Comparison of ENCODE assay signal across 15 cellular contexts in the genomic region with DNA sequence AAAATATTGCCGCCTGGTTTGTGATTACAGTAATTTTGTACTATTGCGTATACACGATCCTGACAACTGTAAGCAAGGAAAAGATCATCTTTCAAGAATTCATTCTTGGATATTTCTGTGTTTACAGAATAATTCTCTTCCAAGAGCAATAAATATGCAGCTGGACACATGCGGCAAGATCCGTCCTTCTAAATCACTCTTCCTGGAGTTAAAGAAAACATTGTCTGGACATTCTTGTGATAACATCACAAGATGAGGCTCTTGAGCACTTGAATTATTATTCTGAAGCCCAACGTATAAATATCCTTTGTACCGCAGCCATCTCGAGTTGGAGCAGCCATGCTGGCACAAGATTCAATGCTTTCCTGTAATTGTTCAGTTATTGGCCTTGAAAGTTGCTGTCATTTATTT. TPM values are rescaled to one million over a fixed set of nuclear protein-coding genes. Genes with fewer than 3 reads are reported as not detected.
DNase-seq lines count a peak whose midpoint lies in the region; ATAC-seq, FAIRE-seq and TF ChIP-seq lines count a peak whose summit lies in the region.
"Had no signal": no experiment of that assay in that cellular context is flagged by ENCODE, and none has a peak within 500 bp of the region (broad histone marks: within the 10 kb centered on the region; RNA-seq: fewer than 3 reads in every experiment).

No MANE protein-coding gene starts in this region.

- no peak for ATAC-seq in Right ventricle myocardium inferior
- peak; percentile 44 for ATAC-seq in aorta (ENCODE audit: low FRiP score)
- ATAC-seq in GM21737 (IDR thresholded peaks at IDR 0.05; ENCODE audit: unreplicated experiment) = no peak
- no peak for ATAC-seq in GM19463 (IDR thresholded peaks at IDR 0.05; ENCODE audit: unreplicated experiment)
- ATAC-seq: WTC11 had no signal

- no peaks in the 10 kb centered on the region for H3K9me1 ChIP-seq in endothelial cell of umbilical vein (replicated peaks; ENCODE audit: control insufficient read depth, extremely low read depth, insufficient read depth, low read length)

- peak; percentile 90 for FAIRE-seq in endothelial cell of umbilical vein (lab: Jason Lieb, UNC)

- POLR2A ChIA-PET in endothelial cell of umbilical vein (lab: Charles Lee) = interaction anchor here (0.6 to 1.6 kb wide), 7 partner anchors 8 to 132 kb away, joined by 3 to 16 read pairs (median 7); a partner anchor contains a TSS

- H3K79me2 ChIP-seq in endothelial cell of umbilical vein (ENCODE audit: control insufficient read depth, insufficient read depth, low read length) = peaks cover 89% of the 10 kb centered on the region

- no peak overlapping the region for H2AFZ ChIP-seq in endothelial cell of umbilical vein (ENCODE audit: low read depth, low read length)

- TF ChIP-seq CTCF in endothelial cell of umbilical vein (IDR thresholded peaks at IDR 0.05; ENCODE audit: extremely low read depth in 1 of 2, insufficient read depth in 1 of 2, low read depth in 1 of 2, low read length in 2 of 2) = no peak

- H3K4me3 ChIP-seq in endothelial cell of umbilical vein (replicated peaks in 1 of 3; ENCODE audit: insufficient read depth in 1 of 3, low read depth in 1 of 3, low read length in 3 of 3) (no peak overlapping the region), muscle layer of duodenum (ENCODE audit: low read depth in 1 of 2, low read length in 2 of 2) (no peak overlapping the region), aorta (ENCODE audit: low read length in 2 of 2) (no peak overlapping the region)
- H3K4me3 ChIP-seq: tibial artery had no signal

- H3K4me1 ChIP-seq in endothelial cell of umbilical vein (ENCODE audit: control insufficient read depth, extremely low read depth, insufficient read depth, low read length) (peaks cover 72% of the 10 kb centered on the region), muscle layer of duodenum (ENCODE audit: control insufficient read depth in 1 of 2, insufficient read depth in 2 of 2, low read length in 2 of 2) (peaks cover 4 to 35% of the 10 kb centered on the region in 2 donors), aorta (ENCODE audit: control insufficient read depth in 1 of 2, insufficient read depth in 2 of 2, low read length in 2 of 2) (peaks cover 0 to 3% of the 10 kb centered on the region in 2 donors)

- H3K4me2 ChIP-seq in endothelial cell of umbilical vein (ENCODE audit: insufficient read depth, low read length) = peak overlapping the region; percentile 47

- peak overlapping the region; percentile 84 for H3K9ac ChIP-seq in endothelial cell of umbilical vein (replicated peaks; ENCODE audit: extremely low read depth, insufficient read depth, low read length)

- H3K27ac ChIP-seq in endothelial cell of umbilical vein (ENCODE audit: insufficient read depth, low read depth, low read length) (peak overlapping the region; percentile 92), muscle layer of duodenum (ENCODE audit: low read length) (peak overlapping the region; percentile 62), aorta (ENCODE audit: low read depth in 1 of 2, low read length in 2 of 2) (no peak overlapping the region)

- 5 to 6% methylated on average over 8 of the region's 8 CpGs for WGBS in aorta, 2 donors

- CTCF ChIA-PET in endothelial cell of umbilical vein (lab: Charles Lee) = interaction anchor here (1.1 to 3.8 kb wide), 9 partner anchors 8 to 132 kb away, joined by 3 to 27 read pairs (median 4); a partner anchor contains a TSS

- no TSS peak for BruUV-seq in endothelial cell of umbilical vein (replicated peaks; lab: Mats Ljungman, UMichigan)

- H3K27me3 ChIP-seq in endothelial cell of umbilical vein (ENCODE audit: control insufficient read depth in 2 of 2, insufficient read depth in 2 of 2, low read length in 2 of 2) = no peaks in the 10 kb centered on the region
- no peaks in the 10 kb centered on the region for H3K27me3 ChIP-seq in muscle layer of duodenum (ENCODE audit: low read depth, low read length)
- H3K27me3 ChIP-seq in aorta (ENCODE audit: control insufficient read depth in 1 of 2, insufficient read depth in 2 of 2, low read length in 1 of 2) = no peaks in the 10 kb centered on the region
- H3K27me3 ChIP-seq: tibial artery had no signal

- dilution Hi-C loops in endothelial cell of umbilical vein (cut with MboI; ENCODE audit: extremely low pct_ligation_motif_present, low sequenced_read_pairs) = no loop called here

- TF ChIP-seq POLR2A in endothelial cell of umbilical vein (IDR thresholded peaks at IDR 0.05; ENCODE audit: low read depth, low read length) = peak; percentile 72

- peaks cover 27 to 28% of the 10 kb centered on the region in 2 experiments for H3K36me3 ChIP-seq in endothelial cell of umbilical vein (ENCODE audit: control insufficient read depth in 2 of 2, extremely low read depth in 1 of 2, insufficient read depth in 2 of 2, low read length in 2 of 2)
- H3K36me3 ChIP-seq in muscle layer of duodenum (ENCODE audit: control insufficient read depth in 1 of 2, insufficient read depth in 2 of 2, low read length in 2 of 2) = peaks cover 18 to 21% of the 10 kb centered on the region in 2 donors
- peaks cover 3 to 6% of the 10 kb centered on the region in 2 donors for H3K36me3 ChIP-seq in aorta (ENCODE audit: control insufficient read depth in 1 of 2, insufficient read depth in 2 of 2, low read length in 1 of 2)

- no peaks in the 10 kb centered on the region for H4K20me1 ChIP-seq in endothelial cell of umbilical vein (replicated peaks; ENCODE audit: control insufficient read depth, extremely low read depth, insufficient read depth, low read length)

- peak; percentile 49 for DNase-seq in cardiac septum (ENCODE audit: low spot score)
- no peak for DNase-seq in Right ventricle myocardium inferior (ENCODE audit: missing footprints)
- peak; percentile 99 for DNase-seq in endothelial cell of umbilical vein (ENCODE audit: low read depth, low spot score)
- DNase-seq in aorta = no peak
- DNase-seq in NCI-H146 (lab: John Stamatoyannopoulos, UW) = no peak
- DNase-seq: ACHN, activated gamma-delta T cell, glutamatergic neuron, naive B cell, NCI-H2029 had no signal

- intact Hi-C loops in cardiac septum (cut with DNase I) = no loop called here
- intact Hi-C loops in Right ventricle myocardium inferior (cut with DNase I) = no loop called here
- intact Hi-C loops in endothelial cell of umbilical vein (cut with micrococcal nuclease) = loop anchor here (1.0 kb wide), 4 partner anchors 8 to 64 kb away; no protein-coding TSS in a partner anchor
- intact Hi-C loops in aorta (cut with DNase I) = no loop called here

- H3K9me3 ChIP-seq in endothelial cell of umbilical vein (replicated peaks; ENCODE audit: control insufficient read depth, insufficient read depth, low read length) = no peaks in the 10 kb centered on the region
- no peaks in the 10 kb centered on the region for H3K9me3 ChIP-seq in muscle layer of duodenum (ENCODE audit: control insufficient read depth in 1 of 2, low read length in 2 of 2)
- no peaks in the 10 kb centered on the region for H3K9me3 ChIP-seq in aorta (ENCODE audit: control insufficient read depth, low read length)
- H3K9me3 ChIP-seq: tibial artery had no signal

TF ChIP-seq in endothelial cell of umbilical vein, 7 proteins besides CTCF, POLR2A, EP300 and RAD21 (continues in another document):
- TF ChIP-seq EZH2 (IDR thresholded peaks at IDR 0.05; ENCODE audit: borderline replicate concordance, low read depth, low read length, severe bottlenecking) (no peak), POLR2AphosphoS5 (IDR thresholded peaks at IDR 0.05; ENCODE audit: insufficient read depth, low read depth, low read length) (peak; percentile 89), FOS (IDR thresholded peaks at IDR 0.05; ENCODE audit: borderline replicate concordance, insufficient read depth, low read length) (peak; percentile 40), MYC (IDR thresholded peaks at IDR 0.05; ENCODE audit: low read depth, low read length) (no peak), GATA2 (IDR thresholded peaks at IDR 0.05; ENCODE audit: insufficient read depth, insufficient read length, low read depth, low read length) (peak; percentile 97)

RNA-seq across cellular contexts. Expression of a gene that starts 9.9 kb away (rescaled TPM):
- 467 TPM for total RNA-seq in cardiac septum
- 1,619 TPM for total RNA-seq in Right ventricle myocardium inferior
- 178 and 197 TPM in 2 replicates for total RNA-seq in endothelial cell of umbilical vein
- 491 and 497 TPM in 2 replicates for polyA plus RNA-seq in endothelial cell of umbilical vein
- polyA plus RNA-seq in endothelial cell of umbilical vein (2011; cell fraction: cytosol; rRNA removed) = 433 and 443 TPM in 2 replicates
- 279 and 307 TPM in 2 replicates for polyA plus RNA-seq in endothelial cell of umbilical vein (2011; cell fraction: nucleus; rRNA removed)
- polyA plus RNA-seq in endothelial cell of umbilical vein (2012) = 357 and 359 TPM in 2 replicates
- 419 and 437 TPM in 2 replicates for polyA minus RNA-seq in endothelial cell of umbilical vein
- polyA minus RNA-seq in endothelial cell of umbilical vein (2011; cell fraction: cytosol; rRNA and poly(A)+ RNA removed) = 23.9 TPM
- 243 and 285 TPM in 2 replicates for polyA minus RNA-seq in endothelial cell of umbilical vein (2011; cell fraction: nucleus; rRNA and poly(A)+ RNA removed)
- 10 to 100 TPM; 60.4 to 70.8 TPM for total RNA-seq in aorta
- 100 to 1,000 TPM in 1 of 2 donors, 10 to 100 TPM in 1; 64.7 to 129 TPM for polyA plus RNA-seq in aorta

RNA-seq across cellular contexts. Expression of a gene that starts 51.6 kb away (rescaled TPM):
- total RNA-seq in cardiac septum = 20.2 TPM
- total RNA-seq in Right ventricle myocardium inferior = 16.7 TPM
- 15.0 and 16.0 TPM in 2 replicates for total RNA-seq in endothelial cell of umbilical vein
- polyA plus RNA-seq in endothelial cell of umbilical vein = 3.6 and 4.6 TPM in 2 replicates
- 6.9 and 8.1 TPM in 2 replicates for polyA plus RNA-seq in endothelial cell of umbilical vein (2011; cell fraction: cytosol; rRNA removed)
- polyA plus RNA-seq in endothelial cell of umbilical vein (2011; cell fraction: nucleus; rRNA removed) = 4.5 and 8.9 TPM in 2 replicates
- 13.9 and 19.0 TPM in 2 replicates for polyA plus RNA-seq in endothelial cell of umbilical vein (2012)
- 3.9 and 4.4 TPM in 2 replicates for polyA minus RNA-seq in endothelial cell of umbilical vein
- 7.0 TPM for polyA minus RNA-seq in endothelial cell of umbilical vein (2011; cell fraction: cytosol; rRNA and poly(A)+ RNA removed)
- polyA minus RNA-seq in endothelial cell of umbilical vein (2011; cell fraction: nucleus; rRNA and poly(A)+ RNA removed) = 4.2 and 6.7 TPM in 2 replicates
- total RNA-seq in aorta = 10 to 100 TPM; 13.4 to 20.8 TPM
- 10 to 100 TPM; 10.9 to 12.1 TPM for polyA plus RNA-seq in aorta

RNA-seq across cellular contexts. Expression of a gene that starts 59.4 kb away (rescaled TPM):
- total RNA-seq in cardiac septum (9.8 TPM), Right ventricle myocardium inferior (10.3 TPM), endothelial cell of umbilical vein (34.9 and 37.6 TPM in 2 replicates), aorta (10 to 100 TPM; 17.5 to 21.5 TPM)
- polyA plus RNA-seq in endothelial cell of umbilical vein (22.3 and 25.4 TPM in 2 replicates), aorta (1 to 10 TPM; 5.1 to 7.1 TPM)
- 17.7 and 18.3 TPM in 2 replicates for polyA plus RNA-seq in endothelial cell of umbilical vein (2011; cell fraction: cytosol; rRNA removed)
- polyA plus RNA-seq in endothelial cell of umbilical vein (2011; cell fraction: nucleus; rRNA removed) = 22.6 and 26.4 TPM in 2 replicates
- 27.0 and 29.0 TPM in 2 replicates for polyA plus RNA-seq in endothelial cell of umbilical vein (2012)
- 41.6 and 43.9 TPM in 2 replicates for polyA minus RNA-seq in endothelial cell of umbilical vein
- polyA minus RNA-seq in endothelial cell of umbilical vein (2011; cell fraction: cytosol; rRNA and poly(A)+ RNA removed) = 15.0 TPM
- 24.8 and 27.1 TPM in 2 replicates for polyA minus RNA-seq in endothelial cell of umbilical vein (2011; cell fraction: nucleus; rRNA and poly(A)+ RNA removed)

Comparison
In these comparisons a context has a peak if more than half of its experiments do, and no peak if none do; other contexts are left out.
1. DNase-seq: peak in cardiac septum (single experiment) and endothelial cell of umbilical vein (single experiment); none in Right ventricle myocardium inferior (single experiment), aorta (0 of 2) and NCI-H146 (single experiment).
2. H3K27ac ChIP-seq: peak in endothelial cell of umbilical vein (single experiment) and muscle layer of duodenum (single experiment); none in aorta (0 of 2).